Comparison of ENCODE assay signal across 8 cellular contexts in genomic region chr11:93541884-93542752, GRCh38. TPM values are rescaled to one million over a fixed set of nuclear protein-coding genes. Genes with fewer than 3 reads are reported as not detected.
DNase-seq lines count a peak whose midpoint lies in the region; ATAC-seq and TF ChIP-seq lines count a peak whose summit lies in the region.

No MANE protein-coding gene starts in this region.

- no peaks in the 10 kb centered on the region for H3K36me3 ChIP-seq in HUES48 (ENCODE audit: control insufficient read depth, insufficient read depth, low read length)
- no peaks in the 10 kb centered on the region for H3K36me3 ChIP-seq in brain microvascular endothelial cell (replicated peaks)

- POLR2A ChIA-PET in T-cell (lab: Charles Lee) = no interaction called here

- H3K9me3 Mint-ChIP-seq in T-cell (no peaks in the 10 kb centered on the region), immature natural killer cell (no peaks in the 10 kb centered on the region)

- H3K4me3 ChIP-seq in HUES48 (ENCODE audit: low read depth, low read length) = peak overlapping the region; percentile 73
- peak overlapping the region; percentile 67 for H3K4me3 ChIP-seq in brain microvascular endothelial cell (ENCODE audit: low read depth, low read length)
- peak overlapping the region; percentile 45 to 88 (median 64) for H3K4me3 ChIP-seq in skin epidermis

- peaks cover 52% of the 10 kb centered on the region for H3K4me1 ChIP-seq in HUES48 (ENCODE audit: control insufficient read depth, insufficient read depth, low read length)

- H3K9me3 ChIP-seq in HUES48 (ENCODE audit: control insufficient read depth, insufficient read depth, low read length) = no peaks in the 10 kb centered on the region

- DNase-seq in GM03348 (ENCODE audit: low spot score) (peak; percentile 75), T-cell (peak in 29 of 34 experiments; percentile 8 to 54 (median 28)), brain microvascular endothelial cell (peak; percentile 63), immature natural killer cell (peak; percentile 31 to 39 (median 35)), NCI-H2196 (lab: John Stamatoyannopoulos, UW; ENCODE audit: unreplicated experiment) (no peak)

- peak overlapping the region; percentile 51; the same call in 1 of the 2 replicates for H3K9ac ChIP-seq in HUES48 (ENCODE audit: low read depth, low read length)

- no peaks in the 10 kb centered on the region for H3K27me3 ChIP-seq in HUES48 (ENCODE audit: control insufficient read depth, insufficient read depth, low read length)
- H3K27me3 ChIP-seq in brain microvascular endothelial cell (replicated peaks) = no peaks in the 10 kb centered on the region

- H3K27me3 Mint-ChIP-seq in T-cell (peaks cover 0 to 5% of the 10 kb centered on the region in 2 donors), immature natural killer cell (ENCODE audit: low read depth in 3 of 3) (peaks cover 5 to 13% (median 6%) of the 10 kb centered on the region in 3 donors)

- CTCF ChIA-PET in T-cell (lab: Charles Lee) = no interaction called here

- H3K27ac Mint-ChIP-seq in T-cell = peak overlapping the region; percentile 63 to 80
- H3K27ac Mint-ChIP-seq in immature natural killer cell = peak overlapping the region in 5 of 6 donors; percentile 39 to 79 (median 68)

- H3K36me3 Mint-ChIP-seq in T-cell = no peaks in the 10 kb centered on the region
- H3K36me3 Mint-ChIP-seq in immature natural killer cell = peaks cover 0 to 3% (median 0%) of the 10 kb centered on the region in 3 donors

- ATAC-seq in GM21576 (IDR thresholded peaks at IDR 0.05; ENCODE audit: unreplicated experiment) = peak; percentile 61
- peak; percentile 64 to 79 (median 74) for ATAC-seq in T-cell (replicated peaks in 1 of 4)

- no peak for TF ChIP-seq CTCF in brain microvascular endothelial cell (IDR thresholded peaks at IDR 0.05; ENCODE audit: low read depth, low read length, missing control alignments)

- peak overlapping the region; percentile 86 for H3K27ac ChIP-seq in HUES48 (ENCODE audit: low read depth, low read length)
- peak overlapping the region; percentile 45 for H3K27ac ChIP-seq in brain microvascular endothelial cell
- peak overlapping the region; percentile 38 to 94 (median 88) for H3K27ac ChIP-seq in skin epidermis

- peaks cover 23 to 26% (median 24%) of the 10 kb centered on the region in 3 donors for H3K4me1 Mint-ChIP-seq in T-cell
- peaks cover 30 to 38% of the 10 kb centered on the region in 2 donors for H3K4me1 Mint-ChIP-seq in immature natural killer cell

- H3K4me3 Mint-ChIP-seq in T-cell (peak overlapping the region; percentile 83 to 94 (median 87)), immature natural killer cell (peak overlapping the region; percentile 80 to 89 (median 88))

- in situ Hi-C loops in brain microvascular endothelial cell (cut with HindIII; ENCODE audit: low pct_ligation_motif_present, low sequenced_read_pairs) = no loop called here

RNA-seq across cellular contexts. Expression of gene SMCO4, which starts 1.1 kb away (rescaled TPM):
- total RNA-seq in T-cell = 1 to 10 TPM in 4 of 5 donors, not detected in 1; 2.2 to 6.5 (median 4.7) TPM
- polyA plus RNA-seq in immature natural killer cell = 10 to 100 TPM; 10.2 to 11.1 (median 10.3) TPM
